In the genomic region with DNA sequence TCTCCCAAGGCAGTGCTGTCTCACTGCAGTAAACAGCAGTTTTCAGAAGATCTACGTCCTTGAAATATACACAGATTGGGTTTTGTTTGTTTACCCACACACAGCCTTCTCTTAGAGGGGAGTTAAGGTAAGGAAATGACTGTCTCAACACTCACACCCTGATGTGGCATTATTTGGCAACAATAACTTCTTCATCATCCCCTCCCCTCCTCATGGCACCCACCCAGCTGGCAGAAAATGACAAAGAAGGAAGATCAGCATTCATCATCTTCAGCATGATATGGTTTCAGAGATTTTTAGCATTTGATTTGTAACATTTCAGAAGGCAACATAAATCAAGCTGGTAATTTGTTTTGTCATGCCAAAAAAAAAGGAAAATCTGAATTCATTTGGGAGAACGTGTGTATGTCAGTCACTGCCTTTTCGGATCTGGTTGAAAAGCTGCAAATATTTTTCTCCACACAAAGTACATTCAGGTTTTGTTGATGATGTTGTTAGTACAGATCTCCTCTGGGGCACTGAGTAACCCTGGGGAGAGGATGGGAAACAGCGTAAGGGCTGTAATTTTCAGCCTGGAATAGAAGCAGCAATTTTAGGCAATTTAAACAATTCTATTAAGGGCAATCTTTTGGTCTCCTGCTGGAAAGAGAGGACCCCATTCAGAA, we compare ENCODE assay signal across 17 cellular contexts.
A peak's percentile ranks its signal among the peaks of the same experiment; 100 is the strongest.
DNase-seq lines count a peak whose midpoint lies in the region; ATAC-seq and TF ChIP-seq lines count a peak whose summit lies in the region.
"Had no signal": no experiment of that assay in that cellular context is flagged by ENCODE, and none has a peak within 500 bp of the region (broad histone marks: within the 10 kb centered on the region; RNA-seq: fewer than 3 reads in every experiment).

No MANE protein-coding gene starts in this region.

- peaks cover 0 to 24% (median 0%) of the 10 kb centered on the region in 11 experiments; a peak in 4 of 22 replicates for H4K20me1 ChIP-seq in BLaER1 treated with 17β-estradiol and CSF1 and Interleukin-3, amounts not matched to agents 10 nM and 100 nM

- 100% methylated on average over 2 of the region's 4 CpGs; no CpG with 5 or more reads in 1 of the 2 experiments for WGBS in mesodermal cell (ENCODE audit: insufficient coverage in 2 of 2), 2 experiments

- ATAC-seq in HG03280 (IDR thresholded peaks at IDR 0.05; ENCODE audit: unreplicated experiment), result no peak

- peak overlapping the region in 3 of 11 experiments; percentile 18 to 48 (median 40); a peak in 5 of 22 replicates for H3K9ac ChIP-seq in BLaER1 treated with 17β-estradiol and CSF1 and Interleukin-3, amounts not matched to agents 10 nM and 100 nM

- peaks cover 34 to 92% (median 56%) of the 10 kb centered on the region in 10 experiments for H3K4me1 ChIP-seq in BLaER1 treated with 17β-estradiol and CSF1 and Interleukin-3, amounts not matched to agents 10 nM and 100 nM
- H3K4me1 ChIP-seq in mesodermal cell (ENCODE audit: control insufficient read depth, insufficient read depth, low read length, poor library complexity, severe bottlenecking), result peaks cover 27% of the 10 kb centered on the region

- H3K36me3 ChIP-seq in BLaER1 treated with 17β-estradiol and CSF1 and Interleukin-3, amounts not matched to agents 10 nM and 100 nM, result peaks cover 0 to 34% (median 12%) of the 10 kb centered on the region in 11 experiments; a peak in 8 of 22 replicates
- no peaks in the 10 kb centered on the region for H3K36me3 ChIP-seq in mesodermal cell (ENCODE audit: control insufficient read depth, insufficient read depth, low read length)

- H3K27me3 ChIP-seq in BLaER1 treated with 17β-estradiol and CSF1 and Interleukin-3, amounts not matched to agents 10 nM and 100 nM, result no peaks in the 10 kb centered on the region

- peak overlapping the region in 9 of 11 experiments; percentile 19 to 63 (median 47); a peak in 15 of 22 replicates for H3K27ac ChIP-seq in BLaER1 treated with 17β-estradiol and CSF1 and Interleukin-3, amounts not matched to agents 10 nM and 100 nM
- peak overlapping the region; percentile 36 for H3K27ac ChIP-seq in mesodermal cell (ENCODE audit: low read depth, low read length, severe bottlenecking)

- no peak overlapping the region for H3K4me3 ChIP-seq in BLaER1 treated with 17β-estradiol and CSF1 and Interleukin-3, amounts not matched to agents 10 nM and 100 nM
- no peak overlapping the region for H3K4me3 ChIP-seq in mesodermal cell (ENCODE audit: extremely low read depth, insufficient read depth, low read length, poor library complexity, severe bottlenecking)

- H3K9me3 ChIP-seq in BLaER1 treated with 17β-estradiol and CSF1 and Interleukin-3, amounts not matched to agents 10 nM and 100 nM (replicated peaks in 1 of 11), result no peaks in the 10 kb centered on the region
- H3K9me3 ChIP-seq in mesodermal cell (ENCODE audit: control insufficient read depth, low read length), result no peaks in the 10 kb centered on the region

- no peak for TF ChIP-seq CTCF in GM20000 (IDR thresholded peaks at IDR 0.05; ENCODE audit: extremely low read depth, missing control alignments)

- DNase-seq in NCI-H226, result peak; percentile 73
- DNase-seq in dermis blood vessel endothelial cell, result peak; percentile 58
- DNase-seq in germinal center (ENCODE audit: low spot score), result no peak
- DNase-seq in GM20000 (ENCODE audit: low spot score), result no peak
- DNase-seq in NCI-H2196 treated with DMSO at 0.1 percent for 48 hours (lab: John Stamatoyannopoulos, UW; ENCODE audit: unreplicated experiment), result no peak
- DNase-seq: activated CD8-positive, alpha-beta memory T cell treated with anti-CD3 and anti-CD28 coated beads for 24 hours; activated effector memory CD4-positive, alpha-beta T cell treated with Interleukin-2 at 50 U/mL for 16 hours; AML-193; DMS79; NCI-H1436; NCI-H526 treated with DMSO at 0.1 percent for 48 hours; occipital lobe; SIG-M5; trophoblast cell had no signal

- peak overlapping the region; percentile 37 to 64 (median 56) for H3K4me2 ChIP-seq in BLaER1 treated with 17β-estradiol and CSF1 and Interleukin-3, amounts not matched to agents 10 nM and 100 nM

Comparison
In these comparisons a context has a peak if more than half of its experiments do, and no peak if none do; other contexts are left out.
1. DNase-seq: peak in NCI-H226 (single experiment) and dermis blood vessel endothelial cell (single experiment); none in germinal center (single experiment), GM20000 (single experiment) and NCI-H2196 treated with DMSO at 0.1 percent for 48 hours (single experiment).